Comparison of ENCODE assay signal across 9 cellular contexts in genomic region chr12:30696103-30696408, GRCh38. TPM values are rescaled to one million over a fixed set of nuclear protein-coding genes. Genes with fewer than 3 reads are reported as not detected.
DNase-seq lines count a peak whose midpoint lies in the region; ATAC-seq, FAIRE-seq and TF ChIP-seq lines count a peak whose summit lies in the region.
"Had no signal": no experiment of that assay in that cellular context is flagged by ENCODE, and none has a peak within 500 bp of the region (broad histone marks: within the 10 kb centered on the region; RNA-seq: fewer than 3 reads in every experiment).

No MANE protein-coding gene starts in this region.

- intact Hi-C loops in heart right ventricle (cut with DNase I): loop anchor here in 5 of 10 donors (5.0 to 10.0 kb wide), 5 partner anchors 56 to 111 kb away; partner anchors contain the start of gene CAPRIN2 (in 3 of the 5)
- intact Hi-C loops in cardiac septum (cut with DNase I): loop anchor here (5.0 kb wide), 2 partner anchors 56 to 111 kb away; partner anchors contain the start of gene CAPRIN2
- intact Hi-C loops in MCF 10A (cut with micrococcal nuclease): no loop called here

- WGBS in heart right ventricle, 2 donors: 8 to 11% methylated on average over 6 of the region's 6 CpGs

- H3K36me3 Mint-ChIP-seq in MCF 10A (ENCODE audit: insufficient read depth, unreplicated experiment): no peaks in the 10 kb centered on the region
- H3K36me3 Mint-ChIP-seq in naive B cell: no peaks in the 10 kb centered on the region

- peak overlapping the region in 9 of 10 donors; percentile 56 to 92 (median 78) for H3K27ac ChIP-seq in heart right ventricle

- H3K27me3 Mint-ChIP-seq in MCF 10A (ENCODE audit: insufficient read depth, unreplicated experiment): no peaks in the 10 kb centered on the region
- peaks cover 0 to 10% (median 0%) of the 10 kb centered on the region in 3 donors for H3K27me3 Mint-ChIP-seq in naive B cell

- H3K27ac Mint-ChIP-seq in MCF 10A (ENCODE audit: low read depth, unreplicated experiment) (peak overlapping the region; percentile 92), naive B cell (peak overlapping the region; percentile 93 to 99 (median 97))

- TF ChIP-seq CTCF in heart right ventricle (IDR thresholded peaks at IDR 0.05) (no peak), MCF 10A (IDR thresholded peaks at IDR 0.05; ENCODE audit: unreplicated experiment) (no peak)

- no peaks in the 10 kb centered on the region for H3K9me3 ChIP-seq in heart right ventricle

- TF ChIP-seq POLR2A in GM12891 (IDR thresholded peaks at IDR 0.05; ENCODE audit: low read depth, low read length): no peak

- H3K4me1 ChIP-seq in heart right ventricle: peaks cover 7 to 45% (median 31%) of the 10 kb centered on the region in 9 donors

- ATAC-seq in heart right ventricle: no peak
- peak; percentile 37 for ATAC-seq in HG03442 (IDR thresholded peaks at IDR 0.05; ENCODE audit: unreplicated experiment)
- ATAC-seq in naive B cell (ENCODE audit: low read depth in 2 of 2): peak; percentile 13 to 14

- H3K4me1 Mint-ChIP-seq in MCF 10A (ENCODE audit: insufficient read depth, unreplicated experiment) (peaks cover 26% of the 10 kb centered on the region), naive B cell (peaks cover 30 to 47% (median 47%) of the 10 kb centered on the region in 3 donors)

- no peaks in the 10 kb centered on the region for H3K27me3 ChIP-seq in heart right ventricle

- CTCF ChIA-PET in MCF 10A (lab: Yijun Ruan, JAX): interaction anchor here (0.6 to 2.8 kb wide), 15 partner anchors 14 to 904 kb away, joined by 3 to 26 read pairs (median 4); partner anchors contain the start of gene CAPRIN2

- H3K36me3 ChIP-seq in heart right ventricle: no peaks in the 10 kb centered on the region

- BruUV-seq in MCF 10A (replicated peaks; lab: Mats Ljungman, UMichigan): TSS peak; percentile 84

- POLR2A ChIA-PET in MCF 10A (lab: Yijun Ruan, JAX): interaction anchor here (0.6 to 3.6 kb wide), 16 partner anchors 10 to 1315 kb away, joined by 3 to 75 read pairs (median 6); partner anchors contain the start of genes CAPRIN2 and ERGIC2

- peak overlapping the region; percentile 88 to 100 (median 95) for H3K4me3 ChIP-seq in heart right ventricle

- H3K4me3 Mint-ChIP-seq in MCF 10A (ENCODE audit: unreplicated experiment): peak overlapping the region; percentile 93
- peak overlapping the region; percentile 86 to 99 (median 98) for H3K4me3 Mint-ChIP-seq in naive B cell

- H3K9me3 Mint-ChIP-seq in MCF 10A (ENCODE audit: unreplicated experiment) (no peaks in the 10 kb centered on the region), naive B cell (no peaks in the 10 kb centered on the region)

- DNase-seq in heart right ventricle (no peak), cardiac septum (ENCODE audit: low spot score) (no peak), MCF 10A (ENCODE audit: unreplicated experiment) (no peak), naive B cell (no peak), GM12891 (ENCODE audit: insufficient read length, low spot score) (no peak), H4 (ENCODE audit: low spot score) (no peak)
- DNase-seq in stimulated activated CD4-positive, alpha-beta T cell treated with anti-CD3 and anti-CD28 coated beads, Interleukin-2, amount 100 ng/mL, for 24 hours: no peak

- FAIRE-seq in GM12891 (lab: Jason Lieb, UNC): no peak
- FAIRE-seq: islet of Langerhans had no signal

TF ChIP-seq in GM12891, 5 proteins besides CTCF, POLR2A, EP300 and RAD21:
- TF ChIP-seq TAF1 (IDR thresholded peaks at IDR 0.05; ENCODE audit: low read depth, low read length) (no peak), SPI1 (IDR thresholded peaks at IDR 0.05; ENCODE audit: low read depth, low read length) (no peak), POLR2AphosphoS5 (IDR thresholded peaks at IDR 0.05; ENCODE audit: low read depth, low read length) (no peak), PAX5 (IDR thresholded peaks at IDR 0.05; ENCODE audit: insufficient read depth, low read length, severe bottlenecking) (no peak), POU2F2 (IDR thresholded peaks at IDR 0.05; ENCODE audit: low read depth, low read length) (no peak)
TF ChIP-seq in GM12891: peak in this region for 0.

RNA-seq across cellular contexts. Expression of gene IPO8, which starts 0.4 kb away (rescaled TPM):
- 10 to 100 TPM; 20.8 to 30.7 (median 24.8) TPM for total RNA-seq in heart right ventricle
- polyA plus RNA-seq in heart right ventricle: 1 to 10 TPM; 7.3 to 9.6 TPM
- 24.3 TPM for total RNA-seq in cardiac septum
- 36.3 and 41.7 TPM in 2 replicates for total RNA-seq in MCF 10A (2022)
- 10 to 100 TPM; 10.0 to 19.0 (median 15.4) TPM for polyA plus RNA-seq in naive B cell (ENCODE audit: low read depth in 6 of 6)
- 15.0 TPM for polyA plus RNA-seq in GM12891 (2012; ENCODE audit: low read depth, missing spikeins)
- total RNA-seq in H4 (2014; rRNA removed; shearing (Covaris generic)): 9.1 and 13.7 TPM in 2 replicates

RNA-seq across cellular contexts. Expression of gene CAPRIN2, which starts 58.7 kb away (rescaled TPM):
- 10 to 100 TPM; 22.2 to 33.0 (median 28.9) TPM for total RNA-seq in heart right ventricle
- polyA plus RNA-seq in heart right ventricle: 10 to 100 TPM; 10.4 to 20.6 TPM
- total RNA-seq in cardiac septum: 29.0 TPM
- 33.0 and 33.3 TPM in 2 replicates for total RNA-seq in MCF 10A (2022)
- 10 to 100 TPM in 3 of 6 donors, 1 to 10 TPM in 2, not detected in 1; 5.1 to 12.8 (median 10.1) TPM for polyA plus RNA-seq in naive B cell (ENCODE audit: low read depth in 6 of 6)
- polyA plus RNA-seq in GM12891 (2012; ENCODE audit: low read depth, missing spikeins): 4.1 TPM
- 4.2 and 7.1 TPM in 2 replicates for total RNA-seq in H4 (2014; rRNA removed; shearing (Covaris generic))

Comparison
In these comparisons a context has a peak if more than half of its experiments do, and no peak if none do; other contexts are left out.
1. ATAC-seq: peak in HG03442 (single experiment) and naive B cell (2 of 2); none in heart right ventricle (0 of 8).